ENCODE assay signal across 8 cellular contexts in genomic region chr19:29672933-29673336, GRCh38. TPM values are rescaled to one million over a fixed set of nuclear protein-coding genes. Genes with fewer than 3 reads are reported as not detected.
A peak's percentile ranks its signal among the peaks of the same experiment; 100 is the strongest.
DNase-seq lines count a peak whose midpoint lies in the region; ATAC-seq and TF ChIP-seq lines count a peak whose summit lies in the region.

No MANE protein-coding gene starts in this region.

- intact Hi-C loops in posterior vena cava (cut with DNase I): no loop called here

- no peak overlapping the region for H3K4me3 ChIP-seq in coronary artery

- ATAC-seq in HG03066 (IDR thresholded peaks at IDR 0.05; ENCODE audit: low read depth, unreplicated experiment): peak; percentile 44
- no peak for ATAC-seq in HG03521 (IDR thresholded peaks at IDR 0.05; ENCODE audit: unreplicated experiment)

- no peak overlapping the region for H3K27ac ChIP-seq in coronary artery

- no peak for TF ChIP-seq CTCF in coronary artery (IDR thresholded peaks at IDR 0.05)

- peak; percentile 56 for DNase-seq in GF-D8 (lab: John Stamatoyannopoulos, UW)
- DNase-seq in activated T-cell treated with anti-CD3 and anti-CD28 coated beads, Interleukin-2, amount 50 U/mL, for 1 hour: peak; percentile 81
- DNase-seq in posterior vena cava (ENCODE audit: low spot score): peak; percentile 76
- no peak for DNase-seq in coronary artery (ENCODE audit: low spot score)
- no peak for DNase-seq in glomerular visceral epithelial cell (ENCODE audit: extremely low spot score)
- no peak for DNase-seq in NCI-H524 treated with DMSO at 0.1 percent for 48 hours (lab: John Stamatoyannopoulos, UW)

RNA-seq across cellular contexts. Expression of gene PLEKHF1, which starts 7.7 kb away (rescaled TPM):
- 10 to 100 TPM; 20.7 to 21.0 TPM for total RNA-seq in posterior vena cava

RNA-seq across cellular contexts. Expression of gene C19orf12, which starts 42.1 kb away (rescaled TPM):
- total RNA-seq in posterior vena cava: 10 to 100 TPM; 26.7 to 29.8 TPM

Comparison
In these comparisons a context has a peak if more than half of its experiments do, and no peak if none do; other contexts are left out.
1. DNase-seq: peak in GF-D8 (single experiment), activated T-cell treated with anti-CD3 and anti-CD28 coated beads, Interleukin-2, amount 50 U/mL, for 1 hour (single experiment) and posterior vena cava (single experiment); none in coronary artery (single experiment), glomerular visceral epithelial cell (single experiment) and NCI-H524 treated with DMSO at 0.1 percent for 48 hours (single experiment).